In genomic region chr16:59259074-59259963, GRCh38 we compare ENCODE assay signal across 15 cellular contexts.
DNase-seq lines count a peak whose midpoint lies in the region; ATAC-seq, FAIRE-seq and TF ChIP-seq lines count a peak whose summit lies in the region.
"Had no signal": no experiment of that assay in that cellular context is flagged by ENCODE, and none has a peak within 500 bp of the region (broad histone marks: within the 10 kb centered on the region; RNA-seq: fewer than 3 reads in every experiment).

No MANE protein-coding gene starts in this region.

- H3K4me3 ChIP-seq in astrocyte (ENCODE audit: insufficient read depth, low read depth, low read length), result no peak overlapping the region
- H3K4me3 ChIP-seq: hepatocyte had no signal

- no peak overlapping the region for H3K4me2 ChIP-seq in astrocyte (ENCODE audit: low read length)
- H3K4me2 ChIP-seq: hepatocyte had no signal

- H3K9ac ChIP-seq in astrocyte (ENCODE audit: low read length), result no peak overlapping the region

- H3K36me3 Mint-ChIP-seq in activated T-cell treated with anti-CD3 and anti-CD28 coated beads, Interleukin-2, amount 50 U/mL, for 24 hours (ENCODE audit: low read depth), result no peaks in the 10 kb centered on the region
- no peaks in the 10 kb centered on the region for H3K36me3 Mint-ChIP-seq in astrocyte (ENCODE audit: low read depth, unreplicated experiment)
- H3K36me3 Mint-ChIP-seq: IgD-negative memory B cell had no signal

- DNase-seq in activated T-cell treated with anti-CD3 and anti-CD28 coated beads, Interleukin-2, amount 50 U/mL, for 24 hours, result peak; percentile 31
- DNase-seq in activated T-cell treated with anti-CD3 and anti-CD28 coated beads, Interleukin-2, amount 50 U/mL, for 1 hour, result no peak
- DNase-seq in NOMO-1 treated with DMSO at 0.1 percent for 48 hours (lab: John Stamatoyannopoulos, UW; ENCODE audit: unreplicated experiment) (peak; percentile 77), astrocyte (ENCODE audit: low read depth) (peak; percentile 67), stromal cell of bone marrow (ENCODE audit: low read depth) (peak; percentile 31), hepatic stellate cell (ENCODE audit: low spot score) (no peak), NCI-H1092 (lab: John Stamatoyannopoulos, UW) (no peak)
- DNase-seq: occipital lobe; PC-3; stimulated activated CD4-positive, alpha-beta T cell treated with anti-CD3 and anti-CD28 coated beads, Interleukin-15, amount 100 ng/mL, for 24 hours; T1000 had no signal

- H3K9me3 ChIP-seq in astrocyte (ENCODE audit: insufficient read depth, low read depth, low read length), result no peaks in the 10 kb centered on the region

- no peak for ATAC-seq in GM18502 (IDR thresholded peaks at IDR 0.05; ENCODE audit: poor library complexity, unreplicated experiment)
- ATAC-seq: PC-3 had no signal

- no peaks in the 10 kb centered on the region for H3K79me2 ChIP-seq in astrocyte (ENCODE audit: insufficient read depth, low read length)
- H3K79me2 ChIP-seq: hepatocyte had no signal

- no peaks in the 10 kb centered on the region for H3K36me3 ChIP-seq in astrocyte (ENCODE audit: insufficient read depth, low read length)

- peak overlapping the region; percentile 63 for H3K27ac Mint-ChIP-seq in activated T-cell treated with anti-CD3 and anti-CD28 coated beads, Interleukin-2, amount 50 U/mL, for 24 hours
- no peak overlapping the region for H3K27ac Mint-ChIP-seq in astrocyte (ENCODE audit: unreplicated experiment)

- H2AFZ ChIP-seq in astrocyte (ENCODE audit: low read depth, low read length), result no peak overlapping the region
- H2AFZ ChIP-seq: hepatocyte had no signal

- no peaks in the 10 kb centered on the region for H3K27me3 ChIP-seq in astrocyte (ENCODE audit: insufficient read depth, low read length)
- H3K27me3 ChIP-seq: hepatocyte had no signal

- H4K20me1 ChIP-seq in astrocyte (ENCODE audit: insufficient read depth, low read length), result no peaks in the 10 kb centered on the region

- no peak for FAIRE-seq in astrocyte (lab: Jason Lieb, UNC)
- FAIRE-seq: endothelial cell of umbilical vein had no signal

- H3K27me3 Mint-ChIP-seq in activated T-cell treated with anti-CD3 and anti-CD28 coated beads, Interleukin-2, amount 50 U/mL, for 24 hours, result no peaks in the 10 kb centered on the region
- H3K27me3 Mint-ChIP-seq in astrocyte (ENCODE audit: low read depth, unreplicated experiment), result no peaks in the 10 kb centered on the region
- H3K27me3 Mint-ChIP-seq: IgD-negative memory B cell had no signal

- peaks cover 23% of the 10 kb centered on the region for H3K4me1 Mint-ChIP-seq in activated T-cell treated with anti-CD3 and anti-CD28 coated beads, Interleukin-2, amount 50 U/mL, for 24 hours (ENCODE audit: low read depth)
- H3K4me1 Mint-ChIP-seq in astrocyte (ENCODE audit: low read depth, unreplicated experiment), result peaks cover 7% of the 10 kb centered on the region
- H3K4me1 Mint-ChIP-seq: IgD-negative memory B cell had no signal

- TF ChIP-seq CTCF in astrocyte (IDR thresholded peaks at IDR 0.05; ENCODE audit: insufficient read depth, low read depth, low read length), result no peak

- H3K27ac ChIP-seq in astrocyte (ENCODE audit: low read depth, low read length), result no peak overlapping the region
- H3K27ac ChIP-seq: hepatocyte had no signal

- H3K4me3 Mint-ChIP-seq in activated T-cell treated with anti-CD3 and anti-CD28 coated beads, Interleukin-2, amount 50 U/mL, for 24 hours, result peak overlapping the region; percentile 39
- H3K4me3 Mint-ChIP-seq in astrocyte (ENCODE audit: unreplicated experiment), result no peak overlapping the region

- H3K9me3 Mint-ChIP-seq in activated T-cell treated with anti-CD3 and anti-CD28 coated beads, Interleukin-2, amount 50 U/mL, for 24 hours, result peaks cover 5% of the 10 kb centered on the region
- H3K9me3 Mint-ChIP-seq in astrocyte (ENCODE audit: unreplicated experiment), result no peaks in the 10 kb centered on the region

- no peaks in the 10 kb centered on the region for H3K4me1 ChIP-seq in astrocyte (ENCODE audit: insufficient read depth, low read length)

Comparison
In these comparisons a context has a peak if more than half of its experiments do, and no peak if none do; other contexts are left out.
1. DNase-seq: peak in activated T-cell treated with anti-CD3 and anti-CD28 coated beads, Interleukin-2, amount 50 U/mL, for 24 hours (single experiment), NOMO-1 treated with DMSO at 0.1 percent for 48 hours (single experiment), astrocyte (single experiment) and stromal cell of bone marrow (single experiment); none in activated T-cell treated with anti-CD3 and anti-CD28 coated beads, Interleukin-2, amount 50 U/mL, for 1 hour (single experiment), hepatic stellate cell (single experiment) and NCI-H1092 (single experiment).